Comparison of ENCODE assay signal across 13 cellular contexts in the genomic region with DNA sequence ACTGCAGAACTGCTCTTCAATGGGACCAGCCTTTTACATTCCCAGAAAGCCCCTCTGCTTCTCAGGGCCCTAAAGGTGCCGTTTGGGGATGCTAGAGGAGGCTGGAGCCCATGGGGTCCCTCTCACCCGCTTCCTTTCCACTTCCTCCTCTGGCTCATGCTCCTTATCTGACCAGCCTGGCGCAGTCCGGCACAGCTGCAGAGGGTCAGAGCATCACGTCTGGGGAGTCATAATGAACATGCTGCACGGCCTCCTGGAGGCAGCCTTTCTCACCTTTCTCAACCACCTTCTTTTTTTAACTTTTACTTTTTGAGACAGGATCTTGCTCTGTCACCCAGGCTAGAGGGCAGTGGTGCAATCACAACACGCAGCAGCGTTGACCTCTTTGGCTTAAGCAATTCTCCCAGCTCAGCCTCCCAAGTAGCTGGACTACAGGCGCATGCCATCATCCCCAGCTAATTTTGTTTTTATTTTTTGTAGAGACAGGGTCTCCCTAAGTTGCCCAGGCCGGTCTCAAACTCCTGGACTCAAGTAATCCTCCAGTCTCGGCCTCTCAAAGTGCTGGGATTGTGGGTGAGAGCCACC. TPM values are rescaled to one million over a fixed set of nuclear protein-coding genes. Genes with fewer than 3 reads are reported as not detected.
A peak's percentile ranks its signal among the peaks of the same experiment; 100 is the strongest.
DNase-seq lines count a peak whose midpoint lies in the region; ATAC-seq lines count a peak whose summit lies in the region.
"Had no signal": no experiment of that assay in that cellular context is flagged by ENCODE, and none has a peak within 500 bp of the region (broad histone marks: within the 10 kb centered on the region; RNA-seq: fewer than 3 reads in every experiment).

No MANE protein-coding gene starts in this region.

- H3K14ac ChIP-seq in neuronal stem cell (ENCODE audit: low read length): no peak overlapping the region

- no peak overlapping the region for H3K4me3 ChIP-seq in neuronal stem cell (ENCODE audit: low read length in 2 of 2)
- H3K4me3 ChIP-seq: breast epithelium had no signal

- H2AK5ac ChIP-seq in neuronal stem cell (ENCODE audit: low read depth, low read length): no peak overlapping the region

- ATAC-seq in activated CD4-positive, alpha-beta T cell treated with anti-CD3 and anti-CD28 coated beads for 36 hours: no peak
- ATAC-seq in HG03175 (IDR thresholded peaks at IDR 0.05; ENCODE audit: unreplicated experiment): peak; percentile 30
- no peak for ATAC-seq in activated naive CD8-positive, alpha-beta T cell treated with anti-CD3 and anti-CD28 coated beads, Interleukin-2, amount 10 ng/mL, durations not matched to agents 7 days and 5 days (ENCODE audit: low read depth)
- ATAC-seq in GM19455 (IDR thresholded peaks at IDR 0.05; ENCODE audit: unreplicated experiment): no peak

- no peak for DNase-seq in activated CD4-positive, alpha-beta T cell treated with anti-CD3 and anti-CD28 coated beads for 36 hours
- no peak for DNase-seq in activated CD4-positive, alpha-beta T cell treated with anti-CD3 and anti-CD28 coated beads for 48 hours
- DNase-seq in activated naive CD8-positive, alpha-beta T cell treated with anti-CD3 and anti-CD28 coated beads, Interleukin-2, amount 10 ng/mL, durations not matched to agents 7 days and 5 days: no peak
- DNase-seq in neuronal stem cell (ENCODE audit: low spot score) (no peak), caudate nucleus (lab: John Stamatoyannopoulos, UW) (no peak), NCI-H82 (lab: John Stamatoyannopoulos, UW) (no peak)
- DNase-seq: hypothalamus, NCI-H2029 treated with DMSO at 0.1 percent for 48 hours, retina, trophoblast cell had no signal

- H3K27me3 Mint-ChIP-seq in activated CD4-positive, alpha-beta T cell treated with anti-CD3 and anti-CD28 coated beads for 36 hours: peaks cover 2% of the 10 kb centered on the region
- H3K27me3 Mint-ChIP-seq in activated naive CD8-positive, alpha-beta T cell treated with anti-CD3 and anti-CD28 coated beads, Interleukin-2, amount 10 ng/mL, durations not matched to agents 7 days and 5 days: no peaks in the 10 kb centered on the region

- no peak overlapping the region for H2BK12ac ChIP-seq in neuronal stem cell (ENCODE audit: low read length)

- H4K8ac ChIP-seq in neuronal stem cell (ENCODE audit: low read depth, low read length): no peak overlapping the region

- peak overlapping the region; percentile 3 for H2AFZ ChIP-seq in neuronal stem cell (ENCODE audit: low read length)

- no peak overlapping the region for H2BK120ac ChIP-seq in neuronal stem cell (ENCODE audit: low read depth, low read length)

- H3K18ac ChIP-seq in neuronal stem cell (ENCODE audit: low read length): peak overlapping the region; percentile 25

- H3K9me3 ChIP-seq in neuronal stem cell (replicated peaks in 1 of 2; ENCODE audit: control insufficient read depth in 2 of 2, insufficient read depth in 1 of 2, low read depth in 1 of 2, low read length in 2 of 2): no peaks in the 10 kb centered on the region
- H3K9me3 ChIP-seq: breast epithelium had no signal

- H3K27me3 ChIP-seq in neuronal stem cell (ENCODE audit: control insufficient read depth in 3 of 3, insufficient read depth in 3 of 3, low read depth in 1 of 3, low read length in 3 of 3): peaks cover 0 to 36% (median 0%) of the 10 kb centered on the region in 3 experiments
- H3K27me3 ChIP-seq: breast epithelium had no signal

- no peak overlapping the region for H3K27ac ChIP-seq in neuronal stem cell (replicated peaks; ENCODE audit: low read length)
- no peak overlapping the region for H3K27ac ChIP-seq in caudate nucleus (ENCODE audit: low read depth, low read length)

- no CpG with 5 or more reads among the region's 11 CpGs for WGBS in neuronal stem cell (ENCODE audit: extremely low coverage in 2 of 2, insufficient read length in 2 of 2, insufficient replicate concordance in 1 of 2), 2 donors

- no peak overlapping the region for H2BK5ac ChIP-seq in neuronal stem cell (ENCODE audit: low read length)

- H4K91ac ChIP-seq in neuronal stem cell (ENCODE audit: low read depth, low read length, poor library complexity): no peak overlapping the region

- CTCF ChIA-PET in activated CD4-positive, alpha-beta T cell treated with anti-CD3 and anti-CD28 coated beads for 36 hours (lab: Charles Lee): interaction anchor here (0.6 to 7.3 kb wide), 17 partner anchors 10 to 488 kb away, joined by 3 to 106 read pairs (median 24); no protein-coding TSS in a partner anchor

- no peaks in the 10 kb centered on the region for H3K36me3 ChIP-seq in neuronal stem cell (replicated peaks in 1 of 2; ENCODE audit: control insufficient read depth in 2 of 2, insufficient read depth in 2 of 2, low read length in 2 of 2)
- H3K36me3 ChIP-seq: breast epithelium had no signal

- H3K4me1 Mint-ChIP-seq in activated CD4-positive, alpha-beta T cell treated with anti-CD3 and anti-CD28 coated beads for 36 hours: peaks cover 75% of the 10 kb centered on the region
- peaks cover 51% of the 10 kb centered on the region for H3K4me1 Mint-ChIP-seq in activated naive CD8-positive, alpha-beta T cell treated with anti-CD3 and anti-CD28 coated beads, Interleukin-2, amount 10 ng/mL, durations not matched to agents 7 days and 5 days

- no peaks in the 10 kb centered on the region for H3K9me3 Mint-ChIP-seq in activated CD4-positive, alpha-beta T cell treated with anti-CD3 and anti-CD28 coated beads for 36 hours (ENCODE audit: low read depth)
- no peaks in the 10 kb centered on the region for H3K9me3 Mint-ChIP-seq in activated naive CD8-positive, alpha-beta T cell treated with anti-CD3 and anti-CD28 coated beads, Interleukin-2, amount 10 ng/mL, durations not matched to agents 7 days and 5 days

- H2BK15ac ChIP-seq in neuronal stem cell (ENCODE audit: low read length): no peak overlapping the region

- H3K4me3 Mint-ChIP-seq in activated CD4-positive, alpha-beta T cell treated with anti-CD3 and anti-CD28 coated beads for 36 hours: no peak overlapping the region
- peak overlapping the region; percentile 37 for H3K4me3 Mint-ChIP-seq in activated naive CD8-positive, alpha-beta T cell treated with anti-CD3 and anti-CD28 coated beads, Interleukin-2, amount 10 ng/mL, durations not matched to agents 7 days and 5 days

- H3K23ac ChIP-seq in neuronal stem cell (ENCODE audit: low read depth, low read length, poor library complexity): no peak overlapping the region

- no peak overlapping the region for H3K4me2 ChIP-seq in neuronal stem cell (ENCODE audit: insufficient read depth, low read length, poor library complexity, severe bottlenecking)

- peaks cover 1% of the 10 kb centered on the region for H3K36me3 Mint-ChIP-seq in activated CD4-positive, alpha-beta T cell treated with anti-CD3 and anti-CD28 coated beads for 36 hours (ENCODE audit: low read depth)
- no peaks in the 10 kb centered on the region for H3K36me3 Mint-ChIP-seq in activated naive CD8-positive, alpha-beta T cell treated with anti-CD3 and anti-CD28 coated beads, Interleukin-2, amount 10 ng/mL, durations not matched to agents 7 days and 5 days

- peaks cover 6% of the 10 kb centered on the region in 2 donors for H3K4me1 ChIP-seq in neuronal stem cell (ENCODE audit: control insufficient read depth in 2 of 2, insufficient read depth in 1 of 2, low read depth in 1 of 2, low read length in 2 of 2)

- H3K9ac ChIP-seq in neuronal stem cell (ENCODE audit: low read depth, low read length, poor library complexity): no peak overlapping the region

- no peaks in the 10 kb centered on the region for H3K79me1 ChIP-seq in neuronal stem cell (ENCODE audit: low read depth, low read length)

- peak overlapping the region; percentile 84 for H3K27ac Mint-ChIP-seq in activated CD4-positive, alpha-beta T cell treated with anti-CD3 and anti-CD28 coated beads for 36 hours
- H3K27ac Mint-ChIP-seq in activated naive CD8-positive, alpha-beta T cell treated with anti-CD3 and anti-CD28 coated beads, Interleukin-2, amount 10 ng/mL, durations not matched to agents 7 days and 5 days: peak overlapping the region; percentile 94

- no peak overlapping the region for H3K4ac ChIP-seq in neuronal stem cell (ENCODE audit: low read length)

- POLR2A ChIA-PET in activated CD4-positive, alpha-beta T cell treated with anti-CD3 and anti-CD28 coated beads for 36 hours (lab: Charles Lee): interaction anchor here (0.9 to 5.1 kb wide), 14 partner anchors 11 to 1608 kb away, joined by 3 to 59 read pairs (median 4); a partner anchor contains a TSS
- POLR2A ChIA-PET in activated naive CD8-positive, alpha-beta T cell treated with anti-CD3 and anti-CD28 coated beads, Interleukin-2, amount 10 ng/mL, durations not matched to agents 7 days and 5 days (lab: Charles Lee): interaction anchor here (0.5 to 4.6 kb wide), 12 partner anchors 10 to 267 kb away, joined by 3 to 53 read pairs (median 6); a partner anchor contains a TSS

- intact Hi-C loops in activated CD4-positive, alpha-beta T cell treated with anti-CD3 and anti-CD28 coated beads for 36 hours (cut with DNase I, micrococcal nuclease): no loop called here

RNA-seq across cellular contexts. Expression of a gene that starts 15.1 kb away (rescaled TPM):
- total RNA-seq in activated CD4-positive, alpha-beta T cell treated with anti-CD3 and anti-CD28 coated beads for 36 hours: 100 to 1,000 TPM in 1 of 2 experiments, 10 to 100 TPM in 1; 94.8 to 117 TPM
- total RNA-seq in activated naive CD8-positive, alpha-beta T cell treated with anti-CD3 and anti-CD28 coated beads, Interleukin-2, amount 10 ng/mL, durations not matched to agents 7 days and 5 days: 100 to 1,000 TPM; 283 to 315 TPM
- polyA plus RNA-seq in neuronal stem cell (2013, experiment 1 of 2): 4.1 TPM
- polyA plus RNA-seq in neuronal stem cell (2013, experiment 2 of 2): 4.2 TPM
